In genomic region chr3:71067977-71068376, GRCh38 we compare ENCODE assay signal across 13 cellular contexts.
DNase-seq lines count a peak whose midpoint lies in the region; ATAC-seq and TF ChIP-seq lines count a peak whose summit lies in the region.
"Had no signal": no experiment of that assay in that cellular context is flagged by ENCODE, and none has a peak within 500 bp of the region (broad histone marks: within the 10 kb centered on the region; RNA-seq: fewer than 3 reads in every experiment).

No MANE protein-coding gene starts in this region.

- H3K4me1 Mint-ChIP-seq in CD8-positive, alpha-beta memory T cell, result peaks cover 56 to 71% (median 70%) of the 10 kb centered on the region in 3 donors
- H3K4me1 Mint-ChIP-seq in natural killer cell, result peaks cover 64 to 67% of the 10 kb centered on the region in 2 donors

- ATAC-seq in HG02938 (IDR thresholded peaks at IDR 0.05; ENCODE audit: unreplicated experiment), result peak; percentile 28
- ATAC-seq in activated naive CD4-positive, alpha-beta T cell treated with anti-CD3 and anti-CD28 coated beads, Interleukin-2, amount 50 U/mL, for 72 hours, result peak; percentile 28 to 63
- ATAC-seq in natural killer cell, result peak in 2 of 3 donors; percentile 3 to 26
- ATAC-seq in HG02642 (IDR thresholded peaks at IDR 0.05; ENCODE audit: poor library complexity, unreplicated experiment), result no peak
- ATAC-seq: HCT116 had no signal

- no peaks in the 10 kb centered on the region for H3K36me3 ChIP-seq in CD8-positive, alpha-beta memory T cell (ENCODE audit: insufficient read depth, low read length)

- CTCF ChIA-PET in CD8-positive, alpha-beta memory T cell (lab: Charles Lee), result interaction anchor here (1.0 to 1.6 kb wide), 4 partner anchors 9 to 23 kb away, joined by 3 read pairs; no protein-coding TSS in a partner anchor

- no peaks in the 10 kb centered on the region for H3K9me3 ChIP-seq in CD8-positive, alpha-beta memory T cell (ENCODE audit: low read length)
- H3K9me3 ChIP-seq: Caco-2 had no signal

- POLR2A ChIA-PET in CD8-positive, alpha-beta memory T cell (lab: Charles Lee), result interaction anchor here (0.7 kb wide), 1 partner anchor 62 kb away, joined by 3 read pairs; no protein-coding TSS in a partner anchor

- peak in 2 of 5 donors; percentile 47 to 53 for DNase-seq in CD8-positive, alpha-beta memory T cell
- DNase-seq in activated naive CD4-positive, alpha-beta T cell treated with anti-CD3 and anti-CD28 coated beads, Interleukin-2, amount 50 U/mL, for 72 hours (ENCODE audit: low spot score in 2 of 2), result no peak
- DNase-seq in natural killer cell (no peak), NCI-H1436 (lab: John Stamatoyannopoulos, UW) (no peak), SHP77 treated with DMSO at 0.1 percent for 48 hours (lab: John Stamatoyannopoulos, UW) (no peak), HUDEP-2 (lab: John Stamatoyannopoulos, UW; ENCODE audit: unreplicated experiment in 76 of 76) (no peak)
- DNase-seq: activated CD4-positive, alpha-beta T cell treated with anti-CD3 and anti-CD28 coated beads for 1 hour; Caco-2; NCI-H510A treated with DMSO at 0.1 percent for 48 hours had no signal

- intact Hi-C loops in natural killer cell (cut with micrococcal nuclease), result no loop called here

- TF ChIP-seq CTCF in natural killer cell (IDR thresholded peaks at IDR 0.05), result no peak

- no peak overlapping the region for H3K27ac ChIP-seq in CD8-positive, alpha-beta memory T cell (ENCODE audit: low read depth, low read length)
- H3K27ac ChIP-seq: SK-N-MC had no signal

- H3K4me3 ChIP-seq in CD8-positive, alpha-beta memory T cell (ENCODE audit: low read length), result no peak overlapping the region
- H3K4me3 ChIP-seq: SK-N-MC had no signal

- H3K4me3 Mint-ChIP-seq in CD8-positive, alpha-beta memory T cell, result peak overlapping the region; percentile 10 to 30 (median 18)
- H3K4me3 Mint-ChIP-seq in natural killer cell, result peak overlapping the region; percentile 62

- H3K4me1 ChIP-seq in CD8-positive, alpha-beta memory T cell (ENCODE audit: insufficient read depth, low read length), result peaks cover 71% of the 10 kb centered on the region

- H3K27me3 ChIP-seq in CD8-positive, alpha-beta memory T cell (ENCODE audit: insufficient read depth, low read length, poor library complexity, severe bottlenecking), result no peaks in the 10 kb centered on the region

- no peaks in the 10 kb centered on the region for H3K9me3 Mint-ChIP-seq in CD8-positive, alpha-beta memory T cell
- H3K9me3 Mint-ChIP-seq in activated naive CD4-positive, alpha-beta T cell treated with anti-CD3 and anti-CD28 coated beads, Interleukin-2, amount 50 U/mL, for 72 hours, result no peaks in the 10 kb centered on the region
- no peaks in the 10 kb centered on the region for H3K9me3 Mint-ChIP-seq in natural killer cell

- peak overlapping the region in 7 of 8 donors; percentile 24 to 85 (median 73) for H3K27ac Mint-ChIP-seq in CD8-positive, alpha-beta memory T cell
- peak overlapping the region in 1 of 2 donors; percentile 91 for H3K27ac Mint-ChIP-seq in activated naive CD4-positive, alpha-beta T cell treated with anti-CD3 and anti-CD28 coated beads, Interleukin-2, amount 50 U/mL, for 72 hours
- H3K27ac Mint-ChIP-seq in natural killer cell, result peak overlapping the region; percentile 80 to 83

- peaks cover 0 to 7% (median 1%) of the 10 kb centered on the region in 3 donors for H3K36me3 Mint-ChIP-seq in CD8-positive, alpha-beta memory T cell
- peaks cover 0 to 7% of the 10 kb centered on the region in 2 donors for H3K36me3 Mint-ChIP-seq in activated naive CD4-positive, alpha-beta T cell treated with anti-CD3 and anti-CD28 coated beads, Interleukin-2, amount 50 U/mL, for 72 hours
- H3K36me3 Mint-ChIP-seq in natural killer cell, result no peaks in the 10 kb centered on the region

- H3K27me3 Mint-ChIP-seq in CD8-positive, alpha-beta memory T cell, result no peaks in the 10 kb centered on the region
- H3K27me3 Mint-ChIP-seq in natural killer cell (ENCODE audit: low read depth in 2 of 2), result no peaks in the 10 kb centered on the region
